In genomic region chr13:42048625-42049453, GRCh38 we compare ENCODE assay signal across 7 cellular contexts. TPM values are rescaled to one million over a fixed set of nuclear protein-coding genes. Genes with fewer than 3 reads are reported as not detected.
A peak's percentile ranks its signal among the peaks of the same experiment; 100 is the strongest.
DNase-seq lines count a peak whose midpoint lies in the region; ATAC-seq, FAIRE-seq and TF ChIP-seq lines count a peak whose summit lies in the region.

DGKH (plus strand) TSS chr13:42048648; CDS start chr13:42048774, 126 bp downstream.

- in situ Hi-C loops in GM13977 (cut with MboI; ENCODE audit: low pct_unique_long_range_greater_than_20kb, low sequenced_read_pairs, unreplicated experiment) = no loop called here

- no peak for FAIRE-seq in bronchial epithelial cell (lab: Jason Lieb, UNC)

- no peaks in the 10 kb centered on the region for H3K27me3 ChIP-seq in bronchial epithelial cell (ENCODE audit: control insufficient read depth, insufficient read depth, low read length)
- no peaks in the 10 kb centered on the region for H3K27me3 ChIP-seq in skeletal muscle tissue (ENCODE audit: control insufficient read depth in 3 of 3, insufficient read depth in 3 of 3, low read length in 3 of 3)

- peak within 1 kb of the TSS; percentile 71 to 90 (median 81) for H3K9ac ChIP-seq in skeletal muscle tissue (ENCODE audit: low read depth in 1 of 3, low read length in 3 of 3)

- H3K9me3 ChIP-seq in skeletal muscle tissue (ENCODE audit: control insufficient read depth in 3 of 3, low read length in 3 of 3) = no peaks in the 10 kb centered on the region

- H3K4me1 ChIP-seq in skeletal muscle tissue (ENCODE audit: control insufficient read depth in 3 of 3, insufficient read depth in 3 of 3, low read length in 3 of 3) = peaks cover 9 to 16% (median 11%) of the 10 kb centered on the region in 3 donors

- peak; percentile 86 for DNase-seq in GM13977 (ENCODE audit: low spot score)
- DNase-seq in NCI-H1105 treated with DMSO at 0.1 percent for 48 hours (lab: John Stamatoyannopoulos, UW) = peak; percentile 45
- peak; percentile 59 for DNase-seq in bronchial epithelial cell (ENCODE audit: low read depth)
- DNase-seq in iPS-NIHi7 (ENCODE audit: extremely low spot score) = peak; percentile 90

- H3K36me3 ChIP-seq in bronchial epithelial cell (ENCODE audit: control insufficient read depth, insufficient read depth, low read length) (peaks cover 2% of the 10 kb centered on the region), skeletal muscle tissue (ENCODE audit: control insufficient read depth in 3 of 3, insufficient read depth in 3 of 3, low read length in 3 of 3) (no peaks in the 10 kb centered on the region)

- H3K27ac ChIP-seq in VCaP (peak within 1 kb of the TSS; percentile 69), skeletal muscle tissue (ENCODE audit: low read depth, low read length) (peak within 1 kb of the TSS; percentile 79)

- TF ChIP-seq CTCF in GM13977 (IDR thresholded peaks at IDR 0.05; ENCODE audit: extremely low read depth, insufficient read depth, missing control alignments) (peak; percentile 33), VCaP (conservative IDR thresholded peaks at IDR 0.05) (peak; percentile 48), bronchial epithelial cell (IDR thresholded peaks at IDR 0.05; ENCODE audit: insufficient read depth, low read length, severe bottlenecking) (peak; percentile 19)

- peak; percentile 43 for ATAC-seq in HG02623 (IDR thresholded peaks at IDR 0.05; ENCODE audit: unreplicated experiment)

- H3K4me3 ChIP-seq in bronchial epithelial cell (ENCODE audit: low read depth, low read length) (peak within 1 kb of the TSS; percentile 88), skeletal muscle tissue (ENCODE audit: low read length in 3 of 3) (peak within 1 kb of the TSS; percentile 86 to 95 (median 88))

RNA-seq across cellular contexts. Expression of gene DGKH, which starts in this region (rescaled TPM):
- total RNA-seq in bronchial epithelial cell = 16.8 TPM in 2 replicates
- total RNA-seq in skeletal muscle tissue = 8.4 TPM

Comparison
In these comparisons a context has a peak if more than half of its experiments do, and no peak if none do; other contexts are left out.
1. Peak in every context shown above with its lines: DNase-seq, ATAC-seq, H3K4me3 ChIP-seq and H3K27ac ChIP-seq.